19 cellular contexts compared by ENCODE assay signal in genomic region chr4:153512162-153512852, GRCh38. TPM values are rescaled to one million over a fixed set of nuclear protein-coding genes. Genes with fewer than 3 reads are reported as not detected.
A peak's percentile ranks its signal among the peaks of the same experiment; 100 is the strongest.
DNase-seq lines count a peak whose midpoint lies in the region; ATAC-seq and TF ChIP-seq lines count a peak whose summit lies in the region.
"Had no signal": no experiment of that assay in that cellular context is flagged by ENCODE, and none has a peak within 500 bp of the region (broad histone marks: within the 10 kb centered on the region; RNA-seq: fewer than 3 reads in every experiment).

No MANE protein-coding gene starts in this region.

- H3K4me2 ChIP-seq in fibroblast of lung (ENCODE audit: extremely low read depth, insufficient read depth, low read length): peak overlapping the region; percentile 50
- H3K4me2 ChIP-seq: PC-9 had no signal

- CTCF ChIA-PET in T-cell (lab: Charles Lee): interaction anchor here in 1 of 2 donors (1.2 to 1.3 kb wide), 2 partner anchors 14 to 65 kb away, joined by 3 read pairs; no protein-coding TSS in a partner anchor

- H3K9me3 ChIP-seq in fibroblast of lung (ENCODE audit: control insufficient read depth, insufficient read depth, low read depth, low read length): no peaks in the 10 kb centered on the region
- H3K9me3 ChIP-seq: adrenal gland had no signal

- peak overlapping the region; percentile 63 for H3K27ac Mint-ChIP-seq in activated naive CD4-positive, alpha-beta T cell treated with anti-CD3 and anti-CD28 coated beads, Interleukin-2, amount 50 U/mL, for 24 hours
- H3K27ac Mint-ChIP-seq in T-cell: peak overlapping the region; percentile 66 to 68
- H3K27ac Mint-ChIP-seq in stimulated activated naive B cell treated with anti-CD40 and anti-IgM and Interleukin-4, amounts not matched to agents 10 μg/mL and 1 μg/mL and 100 μg/mL, for 72 hours: peak overlapping the region; percentile 78

- no peak overlapping the region for H3K9ac ChIP-seq in fibroblast of lung (ENCODE audit: insufficient read depth, low read length)

- H3K4me3 Mint-ChIP-seq in activated naive CD4-positive, alpha-beta T cell treated with anti-CD3 and anti-CD28 coated beads, Interleukin-2, amount 50 U/mL, for 24 hours: peak overlapping the region; percentile 26
- H3K4me3 Mint-ChIP-seq in T-cell: peak overlapping the region in 1 of 3 donors; percentile 12
- no peak overlapping the region for H3K4me3 Mint-ChIP-seq in stimulated activated naive B cell treated with anti-CD40 and anti-IgM and Interleukin-4, amounts not matched to agents 10 μg/mL and 1 μg/mL and 100 μg/mL, for 72 hours
- H3K4me3 Mint-ChIP-seq: immature natural killer cell had no signal

- H3K4me1 Mint-ChIP-seq in activated naive CD4-positive, alpha-beta T cell treated with anti-CD3 and anti-CD28 coated beads, Interleukin-2, amount 50 U/mL, for 24 hours: peaks cover 81% of the 10 kb centered on the region
- H3K4me1 Mint-ChIP-seq in T-cell: peaks cover 76 to 79% (median 78%) of the 10 kb centered on the region in 3 donors
- H3K4me1 Mint-ChIP-seq in stimulated activated naive B cell treated with anti-CD40 and anti-IgM and Interleukin-4, amounts not matched to agents 10 μg/mL and 1 μg/mL and 100 μg/mL, for 72 hours: peaks cover 38 to 75% of the 10 kb centered on the region in 2 donors

- H3K79me2 ChIP-seq in fibroblast of lung (ENCODE audit: control insufficient read depth, insufficient read depth, low read length): no peaks in the 10 kb centered on the region

- H3K27me3 Mint-ChIP-seq in activated naive CD4-positive, alpha-beta T cell treated with anti-CD3 and anti-CD28 coated beads, Interleukin-2, amount 50 U/mL, for 24 hours: no peaks in the 10 kb centered on the region
- no peaks in the 10 kb centered on the region for H3K27me3 Mint-ChIP-seq in T-cell
- H3K27me3 Mint-ChIP-seq in stimulated activated naive B cell treated with anti-CD40 and anti-IgM and Interleukin-4, amounts not matched to agents 10 μg/mL and 1 μg/mL and 100 μg/mL, for 72 hours: no peaks in the 10 kb centered on the region

- POLR2A ChIA-PET in T-cell (lab: Charles Lee): interaction anchor here in 1 of 2 donors (0.8 to 1.2 kb wide), 2 partner anchors 12 to 22 kb away, joined by 3 to 4 read pairs; no protein-coding TSS in a partner anchor

- peaks cover 19% of the 10 kb centered on the region for H3K4me1 ChIP-seq in fibroblast of lung (ENCODE audit: control insufficient read depth, extremely low read depth, insufficient read depth, low read length)

- H3K27ac ChIP-seq in fibroblast of lung (ENCODE audit: insufficient read depth, low read length): no peak overlapping the region
- H3K27ac ChIP-seq: adrenal gland, epithelial cell of prostate, PC-9 had no signal

- H3K27me3 ChIP-seq in fibroblast of lung (ENCODE audit: control insufficient read depth, insufficient read depth, low read length): no peaks in the 10 kb centered on the region
- H3K27me3 ChIP-seq: adrenal gland had no signal

- no peak for DNase-seq in activated naive CD4-positive, alpha-beta T cell treated with Interleukin-2 at 50 U/mL for 16 hours
- DNase-seq in T-cell: no peak
- DNase-seq in fibroblast of lung (ENCODE audit: low read depth in 2 of 2): no peak
- no peak for DNase-seq in stimulated activated naive B cell treated with anti-CD40 and anti-IgM and Interleukin-4, amounts not matched to agents 10 μg/mL and 1 μg/mL and 100 μg/mL, for 72 hours
- no peak for DNase-seq in NOMO-1 treated with dmso at 0.1 percent for 144 hours (lab: John Stamatoyannopoulos, UW; ENCODE audit: unreplicated experiment)
- DNase-seq in NCI-H2107 treated with DMSO at 0.1 percent for 48 hours (lab: John Stamatoyannopoulos, UW; ENCODE audit: unreplicated experiment): no peak
- DNase-seq: activated CD4-positive, CD25-positive, alpha-beta regulatory T cell; activated CD8-positive, alpha-beta memory T cell treated with anti-CD3 and anti-CD28 coated beads, Interleukin-2, amount 50 U/mL, for 4 hours; adrenal gland; glutamatergic neuron; immature natural killer cell; mesenchymal stem cell; NCI-H1930; NCI-H526 treated with DMSO at 0.1 percent for 48 hours; nucleus accumbens; PC-9 had no signal

- ATAC-seq in T-cell (replicated peaks in 1 of 4) (no peak), GM18867 (IDR thresholded peaks at IDR 0.05; ENCODE audit: unreplicated experiment) (no peak)
- ATAC-seq in stimulated activated naive B cell treated with anti-CD40 and anti-IgM and Interleukin-4, amounts not matched to agents 10 μg/mL and 1 μg/mL and 100 μg/mL, for 72 hours (replicated peaks): no peak

- H4K20me1 ChIP-seq in fibroblast of lung (ENCODE audit: control insufficient read depth, extremely low read depth, insufficient read depth, low read length): no peaks in the 10 kb centered on the region

- peaks cover 25% of the 10 kb centered on the region for H3K36me3 Mint-ChIP-seq in activated naive CD4-positive, alpha-beta T cell treated with anti-CD3 and anti-CD28 coated beads, Interleukin-2, amount 50 U/mL, for 24 hours
- H3K36me3 Mint-ChIP-seq in T-cell: peaks cover 51% of the 10 kb centered on the region
- H3K36me3 Mint-ChIP-seq in stimulated activated naive B cell treated with anti-CD40 and anti-IgM and Interleukin-4, amounts not matched to agents 10 μg/mL and 1 μg/mL and 100 μg/mL, for 72 hours: peaks cover 22 to 59% of the 10 kb centered on the region in 2 donors

- no peaks in the 10 kb centered on the region for H3K36me3 ChIP-seq in fibroblast of lung (ENCODE audit: control insufficient read depth, insufficient read depth, low read length)
- H3K36me3 ChIP-seq: adrenal gland had no signal

- no peak for TF ChIP-seq CTCF in fibroblast of lung (conservative IDR thresholded peaks at IDR 0.05 in 1 of 2, IDR thresholded peaks at IDR 0.05 in 1 of 2; ENCODE audit: low read depth in 1 of 2, low read length in 2 of 2)

- no peak overlapping the region for H3K4me3 ChIP-seq in fibroblast of lung (replicated peaks in 1 of 4; ENCODE audit: control extremely low read depth in 1 of 4, insufficient read depth in 1 of 4, low read depth in 3 of 4, low read length in 4 of 4)
- H3K4me3 ChIP-seq: adrenal gland, PC-9 had no signal

- peaks cover 5% of the 10 kb centered on the region for H3K9me3 Mint-ChIP-seq in activated naive CD4-positive, alpha-beta T cell treated with anti-CD3 and anti-CD28 coated beads, Interleukin-2, amount 50 U/mL, for 24 hours
- no peaks in the 10 kb centered on the region for H3K9me3 Mint-ChIP-seq in T-cell
- H3K9me3 Mint-ChIP-seq in stimulated activated naive B cell treated with anti-CD40 and anti-IgM and Interleukin-4, amounts not matched to agents 10 μg/mL and 1 μg/mL and 100 μg/mL, for 72 hours: peaks cover 0 to 3% of the 10 kb centered on the region in 2 donors
- H3K9me3 Mint-ChIP-seq: immature natural killer cell had no signal

- H2AFZ ChIP-seq in fibroblast of lung (ENCODE audit: low read length): no peak overlapping the region
- H2AFZ ChIP-seq: PC-9 had no signal

RNA-seq across cellular contexts. Expression of gene TMEM131L, which starts 46.1 kb away (rescaled TPM):
- total RNA-seq in T-cell: 100 to 1,000 TPM in 1 of 5 donors, 10 to 100 TPM in 4; 60.7 to 115 (median 72.6) TPM
- 7.2 and 15.0 TPM in 2 replicates for total RNA-seq in fibroblast of lung
- polyA plus RNA-seq in fibroblast of lung: 7.7 and 12.5 TPM in 2 replicates
- 7.3 and 10.5 TPM in 2 replicates for polyA plus RNA-seq in fibroblast of lung (2012)
- 8.1 and 22.0 TPM in 2 replicates for polyA minus RNA-seq in fibroblast of lung (ENCODE audit: low replicate concordance)
